Comparison of ENCODE assay signal across 19 cellular contexts in genomic region chr12:122819209-122819805, GRCh38. TPM values are rescaled to one million over a fixed set of nuclear protein-coding genes. Genes with fewer than 3 reads are reported as not detected.
DNase-seq lines count a peak whose midpoint lies in the region; ATAC-seq, FAIRE-seq and TF ChIP-seq lines count a peak whose summit lies in the region.
"Had no signal": no experiment of that assay in that cellular context is flagged by ENCODE, and none has a peak within 500 bp of the region (broad histone marks: within the 10 kb centered on the region; RNA-seq: fewer than 3 reads in every experiment).

No MANE protein-coding gene starts in this region.

- 0 out of 2 replicates have a peak, but pooled peaks cover 1% of the 10 kb centered on the region for H3K23me2 ChIP-seq in H1 (ENCODE audit: low read depth, low read length)

- no peaks in the 10 kb centered on the region for H3K79me2 ChIP-seq in H1 (ENCODE audit: control insufficient read depth in 1 of 2, insufficient read depth in 2 of 2, low read length in 2 of 2)
- no peaks in the 10 kb centered on the region for H3K79me2 ChIP-seq in osteoblast (ENCODE audit: insufficient read depth, low read length)

- no peak for TF ChIP-seq EP300 in H1 (IDR thresholded peaks at IDR 0.05; ENCODE audit: borderline replicate concordance in 1 of 2, low read depth in 2 of 2, low read length in 2 of 2)

- H2BK120ac ChIP-seq in H1 (replicated peaks; ENCODE audit: low read depth, low read length): no peak overlapping the region

- H3K9me3 ChIP-seq in H1 (ENCODE audit: insufficient read depth in 2 of 2, low read depth in 1 of 2, low read length in 1 of 2) (no peaks in the 10 kb centered on the region), osteoblast (ENCODE audit: low read depth, low read length) (no peaks in the 10 kb centered on the region)

- H4K5ac ChIP-seq in H1 (ENCODE audit: insufficient read length, low read depth, low read length): no peak overlapping the region

- H2BK20ac ChIP-seq in H1 (ENCODE audit: low read length): no peak overlapping the region

- no peak overlapping the region for H4K91ac ChIP-seq in H1 (replicated peaks; ENCODE audit: insufficient read length, low read length)

- POLR2A ChIA-PET in H1 (lab: Charles Lee; ENCODE audit: partially characterized antibody): no interaction called here

- no peak overlapping the region for H3K56ac ChIP-seq in H1 (replicated peaks; ENCODE audit: insufficient read length, low read depth, low read length)

- no peak overlapping the region for H3K14ac ChIP-seq in H1 (ENCODE audit: insufficient read length)

- intact Hi-C loops in posterior vena cava (cut with DNase I): no loop called here

- no peak overlapping the region for H2BK15ac ChIP-seq in H1 (ENCODE audit: low read length)

- no peak overlapping the region for H3K23ac ChIP-seq in H1 (ENCODE audit: insufficient read length)

- no peak overlapping the region for H2BK12ac ChIP-seq in H1 (ENCODE audit: low read depth, low read length)

- no peak overlapping the region for H3K27ac ChIP-seq in H1 (ENCODE audit: low read depth, low read length)
- no peak overlapping the region for H3K27ac ChIP-seq in osteoblast (ENCODE audit: low read depth, low read length)
- H3K27ac ChIP-seq: 22Rv1, SK-N-MC had no signal

- H2AK5ac ChIP-seq in H1 (ENCODE audit: low read depth, low read length): 0 out of 2 replicates have a peak overlapping the region, but pooled peaks have one; percentile 24

- no peak for FAIRE-seq in H1 (lab: Jason Lieb, UNC)
- FAIRE-seq: GM12878, GM18507 had no signal

- no peaks in the 10 kb centered on the region for H3K27me3 ChIP-seq in H1 (replicated peaks in 1 of 4; ENCODE audit: control insufficient read depth in 3 of 4, extremely low read depth in 1 of 4, insufficient read depth in 3 of 4, low read length in 3 of 4)
- H3K27me3 ChIP-seq in osteoblast (ENCODE audit: insufficient read depth, low read length): peaks cover 3% of the 10 kb centered on the region

- H3K4me1 ChIP-seq in H1 (replicated peaks in 1 of 4; ENCODE audit: control insufficient read depth in 3 of 4, insufficient read depth in 4 of 4, low read length in 3 of 4) (no peaks in the 10 kb centered on the region), osteoblast (ENCODE audit: insufficient read depth, low read length) (no peaks in the 10 kb centered on the region)

- no peak overlapping the region for H3K4me3 ChIP-seq in H1 (ENCODE audit: extremely low read depth in 1 of 4, insufficient read depth in 2 of 4, low read depth in 3 of 4, low read length in 4 of 4)
- H3K4me3 ChIP-seq in osteoblast (ENCODE audit: insufficient read depth, low read length): no peak overlapping the region
- H3K4me3 ChIP-seq: GM12878, SK-N-MC had no signal

- no peak overlapping the region for H2AFZ ChIP-seq in H1 (ENCODE audit: low read length)
- no peak overlapping the region for H2AFZ ChIP-seq in osteoblast (ENCODE audit: low read length)

- no peak overlapping the region for H3K9ac ChIP-seq in H1 (replicated peaks in 1 of 4; ENCODE audit: extremely low read depth in 1 of 4, low read depth in 3 of 4, low read length in 3 of 4)

- TF ChIP-seq CTCF in H1 (IDR thresholded peaks at IDR 0.05; ENCODE audit: control extremely low read depth in 1 of 3, insufficient read depth in 1 of 3, low read depth in 1 of 3, low read length in 3 of 3) (no peak), osteoblast (IDR thresholded peaks at IDR 0.05; ENCODE audit: extremely low read depth, low read depth, low read length) (no peak)

- H3K36me3 ChIP-seq in H1 (ENCODE audit: control insufficient read depth in 2 of 4, insufficient read depth in 4 of 4, low read length in 3 of 4) (no peaks in the 10 kb centered on the region), osteoblast (ENCODE audit: insufficient read depth, low read length) (no peaks in the 10 kb centered on the region)

- no peaks in the 10 kb centered on the region for H3K79me1 ChIP-seq in H1 (ENCODE audit: low read depth, low read length)

- CTCF ChIA-PET in H1 (lab: Charles Lee; ENCODE audit: partially characterized antibody): interaction anchor here (5.1 kb wide), 1 partner anchor 25 kb away, joined by 35 read pairs; no protein-coding TSS in a partner anchor

- no peak overlapping the region for H2BK5ac ChIP-seq in H1 (ENCODE audit: low read depth, low read length)

- TF ChIP-seq POLR2A in H1 (IDR thresholded peaks at IDR 0.05; ENCODE audit: control extremely low read depth in 1 of 2, low read depth in 2 of 2, low read length in 2 of 2): no peak

- H3K18ac ChIP-seq in H1 (ENCODE audit: extremely low read depth, low read length): no peak overlapping the region

- H4K8ac ChIP-seq in H1 (ENCODE audit: extremely low read depth, insufficient read depth, low read length): no peak overlapping the region

- ATAC-seq in GM18907 (IDR thresholded peaks at IDR 0.05; ENCODE audit: unreplicated experiment): no peak
- ATAC-seq: GM12878, PC-3 had no signal

- DNase-seq in NCI-H2171 treated with DMSO at 0.1 percent for 48 hours (lab: John Stamatoyannopoulos, UW): peak; percentile 56
- no peak for DNase-seq in NCI-H2171 (lab: John Stamatoyannopoulos, UW)
- peak; percentile 42 for DNase-seq in NCI-H446 treated with DMSO at 0.1 percent for 48 hours (lab: John Stamatoyannopoulos, UW)
- no peak for DNase-seq in H1 (ENCODE audit: low read depth in 1 of 2, low spot score in 2 of 2)
- DNase-seq in posterior vena cava (ENCODE audit: low spot score): peak; percentile 5
- no peak for DNase-seq in retina
- DNase-seq in osteoblast (ENCODE audit: insufficient read length, low spot score, missing footprints): no peak
- DNase-seq: COR-L47; DMS53; KG1; NCI-H1048; NCI-H510A; NK-92 treated with Interleukin-12 subunit alpha and Interleukin-12 subunit beta, amount 100 ng/mL, for 24 hours; PC-3 had no signal

- TF ChIP-seq RAD21 in H1 (IDR thresholded peaks at IDR 0.05 in 1 of 2, conservative IDR thresholded peaks at IDR 0.05 in 1 of 2; ENCODE audit: low read depth in 2 of 2, low read length in 2 of 2): no peak

- WGBS in H1 (ENCODE audit: extremely low coverage in 1 of 2, insufficient coverage in 1 of 2, insufficient read length in 1 of 2, insufficient replicate concordance in 2 of 2, low coverage in 1 of 2, low lambda C conversion rate in 2 of 2, missing lambda C conversion rate in 1 of 2), 2 experiments: 87% methylated on average over 10 of the region's 10 CpGs; no CpG with 5 or more reads in 1 of the 2 experiments

- no peaks in the 10 kb centered on the region for H4K20me1 ChIP-seq in H1 (replicated peaks in 1 of 2; ENCODE audit: control insufficient read depth in 1 of 2, insufficient read depth in 2 of 2, low read length in 2 of 2)
- no peaks in the 10 kb centered on the region for H4K20me1 ChIP-seq in osteoblast (ENCODE audit: insufficient read depth, low read length)

- H3K4me2 ChIP-seq in H1 (ENCODE audit: insufficient read depth in 1 of 2, low read depth in 2 of 2, low read length in 2 of 2) (no peak overlapping the region), osteoblast (ENCODE audit: insufficient read depth, low read length) (no peak overlapping the region)

- H3K4ac ChIP-seq in H1 (replicated peaks; ENCODE audit: insufficient read length, low read depth, low read length): no peak overlapping the region

TF ChIP-seq in H1, 55 proteins besides CTCF, POLR2A, EP300 and RAD21 (continues in another document):
- TF ChIP-seq POLR2AphosphoS5 (IDR thresholded peaks at IDR 0.05; ENCODE audit: low read depth, low read length) (no peak), RXRA (IDR thresholded peaks at IDR 0.05; ENCODE audit: insufficient read depth, low read depth, low read length) (no peak), TAF7 (optimal IDR thresholded peaks at IDR 0.05; ENCODE audit: borderline replicate concordance, low read depth, low read length) (no peak), EGR1 (IDR thresholded peaks at IDR 0.05; ENCODE audit: borderline replicate concordance, low read depth, low read length) (no peak), ATF3 (IDR thresholded peaks at IDR 0.05; ENCODE audit: insufficient read depth, low read depth, low read length) (no peak), YY1 (IDR thresholded peaks at IDR 0.05; ENCODE audit: low read depth, low read length) (no peak), CHD1 (IDR thresholded peaks at IDR 0.05; ENCODE audit: low read depth, low read length) (no peak), NRF1 (IDR thresholded peaks at IDR 0.05; ENCODE audit: low read depth, low read length) (no peak), TAF1 (IDR thresholded peaks at IDR 0.05; ENCODE audit: low read depth, low read length) (no peak)

RNA-seq across cellular contexts. Expression of gene HIP1R, which starts 15.9 kb away (rescaled TPM):
- total RNA-seq in H1 (2021; fragmentation: NEBNext Ultra II Directional; extraction: Animal tissue kit (Norgen Biotek cat#: 25700)): 14.5 and 14.7 TPM in 2 replicates
- polyA plus RNA-seq in H1 (2011; rRNA removed): 11.2 and 16.1 TPM in 2 replicates
- 15.5 TPM for polyA plus RNA-seq in H1 (2011; cell fraction: cytosol; rRNA removed)
- 101 TPM for polyA plus RNA-seq in H1 (2011; cell fraction: nucleus; rRNA removed)
- polyA plus RNA-seq in H1 (2012, experiment 1 of 2): 12.0 to 17.7 TPM (median 16.9 TPM) in 4 replicates
- 15.1 TPM for polyA plus RNA-seq in H1 (2012, experiment 2 of 2)
- 8.5 TPM for polyA plus RNA-seq in H1 (2013, experiment 1 of 2)
- polyA plus RNA-seq in H1 (2013, experiment 2 of 2): 6.9 TPM
- 14.0 and 15.2 TPM in 2 replicates for polyA minus RNA-seq in H1 (2011; rRNA and poly(A)+ RNA removed)
- 10.6 TPM for polyA minus RNA-seq in H1 (2011; cell fraction: cytosol; rRNA and poly(A)+ RNA removed)
- 24.7 TPM for polyA minus RNA-seq in H1 (2011; cell fraction: nucleus; rRNA and poly(A)+ RNA removed)
- total RNA-seq in posterior vena cava: 10 to 100 TPM; 12.8 to 19.3 TPM
- 19.4 and 21.0 TPM in 2 replicates for total RNA-seq in osteoblast

RNA-seq across cellular contexts. Expression of gene CCDC62, which starts 44.9 kb away (rescaled TPM):
- 0.21 and 0.41 TPM in 2 replicates for total RNA-seq in H1 (2021; fragmentation: NEBNext Ultra II Directional; extraction: Animal tissue kit (Norgen Biotek cat#: 25700))
- 0.05 TPM in 2 replicates for polyA plus RNA-seq in H1 (2011; rRNA removed)
- polyA plus RNA-seq in H1 (2011; cell fraction: cytosol; rRNA removed): 0.12 TPM
- 0.10 TPM for polyA plus RNA-seq in H1 (2011; cell fraction: nucleus; rRNA removed)
- polyA plus RNA-seq in H1 (2012, experiment 1 of 2): 0.14 to 0.15 TPM (median 0.15 TPM) in 3 of 4 replicates, not detected in the other
- not detected for polyA plus RNA-seq in H1 (2012, experiment 2 of 2)
- polyA plus RNA-seq in H1 (2013, experiment 1 of 2): 0.12 TPM
- 0.17 TPM for polyA plus RNA-seq in H1 (2013, experiment 2 of 2)
- polyA minus RNA-seq in H1 (2011; rRNA and poly(A)+ RNA removed): 0.37 and 0.44 TPM in 2 replicates
- not detected for polyA minus RNA-seq in H1 (2011; cell fraction: cytosol; rRNA and poly(A)+ RNA removed)
- 0.80 TPM for polyA minus RNA-seq in H1 (2011; cell fraction: nucleus; rRNA and poly(A)+ RNA removed)
- total RNA-seq in posterior vena cava (under 1 TPM; 0.46 to 0.52 TPM), osteoblast (0.36 and 1.2 TPM in 2 replicates)

Comparison
In these comparisons a context has a peak if more than half of its experiments do, and no peak if none do; other contexts are left out.
1. DNase-seq: peak in NCI-H2171 treated with DMSO at 0.1 percent for 48 hours (single experiment), NCI-H446 treated with DMSO at 0.1 percent for 48 hours (single experiment) and posterior vena cava (single experiment); none in NCI-H2171 (single experiment), H1 (0 of 2), retina (single experiment) and osteoblast (single experiment).